37 cellular contexts compared by ENCODE assay signal in genomic region chr1:214621178-214621577, GRCh38.
"Had no signal": no experiment of that assay in that cellular context is flagged by ENCODE, and none has a peak within 500 bp of the region (broad histone marks: within the 10 kb centered on the region; RNA-seq: fewer than 3 reads in every experiment).

No MANE protein-coding gene starts in this region.

- ATAC-seq: activated CD4-positive, alpha-beta T cell treated with anti-CD3 and anti-CD28 coated beads for 36 hours; activated CD4-positive, CD25-positive, alpha-beta regulatory T cell treated with anti-CD3 and anti-CD28 coated beads, Interleukin-2, amount 50 U/mL, for 24 hours; activated CD8-positive, alpha-beta memory T cell treated with anti-CD3 and anti-CD28 coated beads, Interleukin-2, amount 10 ng/mL, durations not matched to agents 7 days and 5 days; activated naive CD8-positive, alpha-beta T cell treated with anti-CD3 and anti-CD28 coated beads, Interleukin-2, amount 50 U/mL, for 24 hours; PC-3; WTC11 had no signal

- H3K4me3 ChIP-seq: cardiac muscle cell, MG63, Peyer's patch, SJSA1 had no signal

- H3K4me1 ChIP-seq: Peyer's patch, SJSA1 had no signal

- H3K9ac ChIP-seq: SK-N-SH had no signal

- H3K4me1 Mint-ChIP-seq: WTC11 had no signal

- H3K27ac ChIP-seq: brain microvascular endothelial cell, cardiac muscle cell, Peyer's patch, SJSA1 had no signal

- H3K4me3 Mint-ChIP-seq: activated CD4-positive, alpha-beta memory T cell treated with anti-CD3 and anti-CD28 coated beads, Interleukin-2, amount 10 ng/mL, durations not matched to agents 7 days and 5 days; activated CD4-positive, alpha-beta T cell treated with anti-CD3 and anti-CD28 coated beads for 36 hours; activated CD8-positive, alpha-beta memory T cell treated with anti-CD3 and anti-CD28 coated beads, Interleukin-2, amount 10 ng/mL, durations not matched to agents 7 days and 5 days; activated naive CD4-positive, alpha-beta T cell treated with anti-CD3 and anti-CD28 coated beads, Interleukin-2, amount 10 ng/mL, durations not matched to agents 7 days and 5 days; activated naive CD8-positive, alpha-beta T cell; activated naive CD8-positive, alpha-beta T cell treated with anti-CD3 and anti-CD28 coated beads, Interleukin-2, amount 50 U/mL, for 24 hours; central memory CD8-positive, alpha-beta T cell; T-helper 1 cell treated with Interleukin-12 subunit alpha and Interleukin-12 subunit beta and Interleukin-4 antibody, amounts not matched to agents 30 μg/mL and 1 μg/mL, for 36 hours; T-helper 2 cell treated with Interferon-gamma antibody and Interleukin-4, amounts not matched to agents 5 μg/mL and 100 μg/mL, for 36 hours; WTC11 had no signal

- H3K9me3 Mint-ChIP-seq: activated naive CD4-positive, alpha-beta T cell treated with anti-CD3 and anti-CD28 coated beads, Interleukin-2, amount 10 ng/mL, durations not matched to agents 7 days and 5 days; activated naive CD8-positive, alpha-beta T cell treated with anti-CD3 and anti-CD28 coated beads, Interleukin-2, amount 50 U/mL, for 24 hours; central memory CD8-positive, alpha-beta T cell; T-helper 2 cell treated with Interferon-gamma antibody and Interleukin-4, amounts not matched to agents 5 μg/mL and 100 μg/mL, for 36 hours; WTC11 had no signal

- H3K4me2 ChIP-seq: SK-N-SH had no signal

- H3K27me3 Mint-ChIP-seq: activated CD4-positive, alpha-beta memory T cell treated with anti-CD3 and anti-CD28 coated beads, Interleukin-2, amount 10 ng/mL, durations not matched to agents 7 days and 5 days; activated CD4-positive, alpha-beta T cell treated with anti-CD3 and anti-CD28 coated beads for 36 hours; activated CD8-positive, alpha-beta memory T cell treated with anti-CD3 and anti-CD28 coated beads, Interleukin-2, amount 10 ng/mL, durations not matched to agents 7 days and 5 days; activated naive CD4-positive, alpha-beta T cell treated with anti-CD3 and anti-CD28 coated beads, Interleukin-2, amount 10 ng/mL, durations not matched to agents 7 days and 5 days; activated naive CD8-positive, alpha-beta T cell; activated naive CD8-positive, alpha-beta T cell treated with anti-CD3 and anti-CD28 coated beads, Interleukin-2, amount 50 U/mL, for 24 hours; central memory CD8-positive, alpha-beta T cell had no signal

- H3K36me3 Mint-ChIP-seq: activated naive CD8-positive, alpha-beta T cell had no signal

- H3K27me3 ChIP-seq: brain microvascular endothelial cell, cardiac muscle cell, MG63, Peyer's patch, SJSA1 had no signal

- H3K9me3 ChIP-seq: MG63, Peyer's patch, SJSA1, SK-N-SH had no signal

- DNase-seq: activated CD4-positive, alpha-beta memory T cell treated with anti-CD3 and anti-CD28 coated beads, Interleukin-2, amount 10 ng/mL, durations not matched to agents 7 days and 5 days; activated CD4-positive, alpha-beta T cell treated with anti-CD3 and anti-CD28 coated beads for 36 hours; activated CD8-positive, alpha-beta memory T cell treated with anti-CD3 and anti-CD28 coated beads for 24 hours; activated CD8-positive, alpha-beta memory T cell treated with anti-CD3 and anti-CD28 coated beads, Interleukin-2, amount 10 ng/mL, durations not matched to agents 7 days and 5 days; activated CD8-positive, alpha-beta memory T cell treated with anti-CD3 and anti-CD28 coated beads, Interleukin-2, amount 50 U/mL, for 48 hours; activated effector memory CD4-positive, alpha-beta T cell treated with Interleukin-2 at 50 U/mL for 16 hours; activated naive CD4-positive, alpha-beta T cell treated with anti-CD3 and anti-CD28 coated beads, Interleukin-2, amount 10 ng/mL, durations not matched to agents 7 days and 5 days; activated naive CD8-positive, alpha-beta T cell treated with anti-CD3 and anti-CD28 coated beads, Interleukin-2, amount 50 U/mL, for 24 hours; activated T-cell treated with anti-CD3 and anti-CD28 coated beads, Interleukin-2, amount 50 U/mL, for 48 hours; anterior cingulate cortex; brain microvascular endothelial cell; Karpas-422; MG63; NCI-H1048; NCI-H1105 treated with DMSO at 0.1 percent for 48 hours; NCI-H1436; NCI-H187; NCI-H2029 treated with DMSO at 0.1 percent for 48 hours; NCI-H2107; NCI-H2171; NCI-H510A; NCI-H526; NCI-H748 treated with DMSO at 0.1 percent for 48 hours; NK-92 treated with Interleukin-12 subunit alpha and Interleukin-12 subunit beta, amount 100 ng/mL, for 24 hours; PC-3; Peyer's patch; RPMI8226; SHP77 treated with DMSO at 0.1 percent for 48 hours; SK-N-SH had no signal

- H3K27ac Mint-ChIP-seq: activated CD4-positive, alpha-beta memory T cell treated with anti-CD3 and anti-CD28 coated beads, Interleukin-2, amount 10 ng/mL, durations not matched to agents 7 days and 5 days; activated CD4-positive, alpha-beta T cell treated with anti-CD3 and anti-CD28 coated beads for 36 hours; activated CD8-positive, alpha-beta memory T cell treated with anti-CD3 and anti-CD28 coated beads, Interleukin-2, amount 10 ng/mL, durations not matched to agents 7 days and 5 days; activated naive CD4-positive, alpha-beta T cell treated with anti-CD3 and anti-CD28 coated beads, Interleukin-2, amount 10 ng/mL, durations not matched to agents 7 days and 5 days; activated naive CD8-positive, alpha-beta T cell; activated naive CD8-positive, alpha-beta T cell treated with anti-CD3 and anti-CD28 coated beads, Interleukin-2, amount 50 U/mL, for 24 hours; T-helper 1 cell treated with Interleukin-12 subunit alpha and Interleukin-12 subunit beta and Interleukin-4 antibody, amounts not matched to agents 30 μg/mL and 1 μg/mL, for 36 hours; T-helper 2 cell treated with Interferon-gamma antibody and Interleukin-4, amounts not matched to agents 5 μg/mL and 100 μg/mL, for 36 hours; WTC11 had no signal

- H3K36me3 ChIP-seq: brain microvascular endothelial cell had no signal
